1 cellular context compared by ENCODE assay signal in genomic region chr3:69683076-69683806, GRCh38.
TF ChIP-seq lines count a peak whose summit lies in the region.

No MANE protein-coding gene starts in this region.

TF ChIP-seq in H1, 55 proteins besides CTCF, POLR2A, EP300 and RAD21:
- no peak for TF ChIP-seq EGR1 (IDR thresholded peaks at IDR 0.05; ENCODE audit: borderline replicate concordance, low read depth, low read length)
- TF ChIP-seq, protein P1, sequence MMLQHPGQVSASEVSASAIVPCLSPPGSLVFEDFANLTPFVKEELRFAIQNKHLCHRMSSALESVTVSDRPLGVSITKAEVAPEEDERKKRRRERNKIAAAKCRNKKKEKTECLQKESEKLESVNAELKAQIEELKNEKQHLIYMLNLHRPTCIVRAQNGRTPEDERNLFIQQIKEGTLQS (IDR thresholded peaks at IDR 0.05; ENCODE audit: insufficient read depth, low read depth, low read length): no peak
- TF ChIP-seq SAP30 (IDR thresholded peaks at IDR 0.05; ENCODE audit: insufficient read depth, insufficient replicate concordance, low read length): no peak
- TF ChIP-seq TAF1 (IDR thresholded peaks at IDR 0.05; ENCODE audit: low read depth, low read length): no peak
